1 cellular context compared by ENCODE assay signal in the genomic region with DNA sequence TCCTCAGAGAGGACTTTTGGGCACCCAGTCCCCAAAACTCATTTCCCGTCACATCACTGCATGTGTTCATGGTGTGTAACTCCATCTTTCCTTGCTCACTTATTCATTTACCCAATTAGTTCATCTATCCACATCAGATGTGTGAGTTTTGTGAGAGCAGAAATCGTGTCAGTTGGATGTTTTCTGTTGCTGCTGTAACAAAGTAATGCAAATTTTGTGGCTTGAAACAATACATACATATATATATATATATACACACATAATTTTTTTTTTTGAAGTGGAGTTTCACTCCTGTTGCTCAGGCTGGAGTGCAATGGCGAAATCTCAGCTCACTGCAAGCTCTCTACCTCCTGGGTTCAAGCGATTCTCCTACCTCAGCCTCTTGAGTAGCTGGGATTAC.
TF ChIP-seq lines count a peak whose summit lies in the region.

No MANE protein-coding gene starts in this region.

TF ChIP-seq in K562, 482 proteins besides CTCF, POLR2A, EP300 and RAD21 (continued from another document):
- TF ChIP-seq ESRRA (IDR thresholded peaks at IDR 0.05; ENCODE audit: borderline replicate concordance, low read depth): no peak
- TF ChIP-seq HNRNPH1 (optimal IDR thresholded peaks at IDR 0.05; ENCODE audit: low read depth, low read length): no peak
- no peak for TF ChIP-seq RBM34 (IDR thresholded peaks at IDR 0.05; ENCODE audit: borderline replicate concordance, insufficient read depth, low read length)
- TF ChIP-seq NUFIP1 (IDR thresholded peaks at IDR 0.05; ENCODE audit: partially characterized antibody): no peak
- TF ChIP-seq, protein P1, sequence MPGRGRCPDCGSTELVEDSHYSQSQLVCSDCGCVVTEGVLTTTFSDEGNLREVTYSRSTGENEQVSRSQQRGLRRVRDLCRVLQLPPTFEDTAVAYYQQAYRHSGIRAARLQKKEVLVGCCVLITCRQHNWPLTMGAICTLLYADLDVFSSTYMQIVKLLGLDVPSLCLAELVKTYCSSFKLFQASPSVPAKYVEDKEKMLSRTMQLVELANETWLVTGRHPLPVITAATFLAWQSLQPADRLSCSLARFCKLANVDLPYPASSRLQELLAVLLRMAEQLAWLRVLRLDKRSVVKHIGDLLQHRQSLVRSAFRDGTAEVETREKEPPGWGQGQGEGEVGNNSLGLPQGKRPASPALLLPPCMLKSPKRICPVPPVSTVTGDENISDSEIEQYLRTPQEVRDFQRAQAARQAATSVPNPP (IDR thresholded peaks at IDR 0.05; ENCODE audit: borderline replicate concordance, insufficient read depth, insufficient read length): no peak
- TF ChIP-seq HNRNPLL (IDR thresholded peaks at IDR 0.05; ENCODE audit: low read depth, low read length, poor library complexity, severe bottlenecking): no peak
- TF ChIP-seq TAF15 (IDR thresholded peaks at IDR 0.05; ENCODE audit: low read depth, low read length): no peak
- TF ChIP-seq SREBF2 (CRISPR knock-in tag; IDR thresholded peaks at IDR 0.05): no peak
- TF ChIP-seq, protein P2, sequence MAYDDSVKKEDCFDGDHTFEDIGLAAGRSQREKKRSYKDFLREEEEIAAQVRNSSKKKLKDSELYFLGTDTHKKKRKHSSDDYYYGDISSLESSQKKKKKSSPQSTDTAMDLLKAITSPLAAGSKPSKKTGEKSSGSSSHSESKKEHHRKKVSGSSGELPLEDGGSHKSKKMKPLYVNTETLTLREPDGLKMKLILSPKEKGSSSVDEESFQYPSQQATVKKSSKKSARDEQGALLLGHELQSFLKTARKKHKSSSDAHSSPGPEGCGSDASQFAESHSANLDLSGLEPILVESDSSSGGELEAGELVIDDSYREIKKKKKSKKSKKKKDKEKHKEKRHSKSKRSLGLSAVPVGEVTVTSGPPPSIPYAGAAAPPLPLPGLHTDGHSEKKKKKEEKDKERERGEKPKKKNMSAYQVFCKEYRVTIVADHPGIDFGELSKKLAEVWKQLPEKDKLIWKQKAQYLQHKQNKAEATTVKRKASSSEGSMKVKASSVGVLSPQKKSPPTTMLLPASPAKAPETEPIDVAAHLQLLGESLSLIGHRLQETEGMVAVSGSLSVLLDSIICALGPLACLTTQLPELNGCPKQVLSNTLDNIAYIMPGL (CRISPR knock-in tag; IDR thresholded peaks at IDR 0.05): no peak
- TF ChIP-seq ZNF778 (CRISPR knock-in tag; IDR thresholded peaks at IDR 0.05): no peak
- TF ChIP-seq, protein P3, sequence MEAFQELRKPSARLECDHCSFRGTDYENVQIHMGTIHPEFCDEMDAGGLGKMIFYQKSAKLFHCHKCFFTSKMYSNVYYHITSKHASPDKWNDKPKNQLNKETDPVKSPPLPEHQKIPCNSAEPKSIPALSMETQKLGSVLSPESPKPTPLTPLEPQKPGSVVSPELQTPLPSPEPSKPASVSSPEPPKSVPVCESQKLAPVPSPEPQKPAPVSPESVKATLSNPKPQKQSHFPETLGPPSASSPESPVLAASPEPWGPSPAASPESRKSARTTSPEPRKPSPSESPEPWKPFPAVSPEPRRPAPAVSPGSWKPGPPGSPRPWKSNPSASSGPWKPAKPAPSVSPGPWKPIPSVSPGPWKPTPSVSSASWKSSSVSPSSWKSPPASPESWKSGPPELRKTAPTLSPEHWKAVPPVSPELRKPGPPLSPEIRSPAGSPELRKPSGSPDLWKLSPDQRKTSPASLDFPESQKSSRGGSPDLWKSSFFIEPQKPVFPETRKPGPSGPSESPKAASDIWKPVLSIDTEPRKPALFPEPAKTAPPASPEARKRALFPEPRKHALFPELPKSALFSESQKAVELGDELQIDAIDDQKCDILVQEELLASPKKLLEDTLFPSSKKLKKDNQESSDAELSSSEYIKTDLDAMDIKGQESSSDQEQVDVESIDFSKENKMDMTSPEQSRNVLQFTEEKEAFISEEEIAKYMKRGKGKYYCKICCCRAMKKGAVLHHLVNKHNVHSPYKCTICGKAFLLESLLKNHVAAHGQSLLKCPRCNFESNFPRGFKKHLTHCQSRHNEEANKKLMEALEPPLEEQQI (IDR thresholded peaks at IDR 0.05): no peak
- TF ChIP-seq SMAD1 (IDR thresholded peaks at IDR 0.05; ENCODE audit: low read depth, low read length, partially characterized antibody): no peak
